Comparison of ENCODE assay signal across 9 cellular contexts in genomic region chr11:60971520-60971919, GRCh38. TPM values are rescaled to one million over a fixed set of nuclear protein-coding genes. Genes with fewer than 3 reads are reported as not detected.
DNase-seq lines count a peak whose midpoint lies in the region; ATAC-seq lines count a peak whose summit lies in the region.
"Had no signal": no experiment of that assay in that cellular context is flagged by ENCODE, and none has a peak within 500 bp of the region (broad histone marks: within the 10 kb centered on the region; RNA-seq: fewer than 3 reads in every experiment).

TSS of gene CD6 (plus strand) at chr11:60971680. CDS start at chr11:60971866, 186 bp downstream.

- peaks cover 0 to 21% (median 0%) of the 10 kb centered on the region in 3 experiments for H3K36me3 ChIP-seq in naive thymus-derived CD4-positive, alpha-beta T cell (ENCODE audit: control insufficient read depth in 2 of 3, insufficient read depth in 3 of 3, low read length in 3 of 3)
- H3K36me3 ChIP-seq in HAP-1 (replicated peaks) (no peaks in the 10 kb centered on the region), H7 (replicated peaks; ENCODE audit: control insufficient read depth, insufficient read depth, low read length) (no peaks in the 10 kb centered on the region)

- peak within 1 kb of the TSS; percentile 96 for H3K27ac ChIP-seq in naive thymus-derived CD4-positive, alpha-beta T cell (ENCODE audit: low read depth, low read length)

- peaks cover under 1 to 37% (median 21%) of the 10 kb centered on the region in 5 donors for H3K36me3 Mint-ChIP-seq in naive thymus-derived CD4-positive, alpha-beta T cell

- H3K4me1 ChIP-seq in naive thymus-derived CD4-positive, alpha-beta T cell (ENCODE audit: control insufficient read depth in 2 of 2, insufficient read depth in 2 of 2, low read length in 2 of 2): peaks cover 25 to 27% of the 10 kb centered on the region in 2 donors
- no peaks in the 10 kb centered on the region for H3K4me1 ChIP-seq in HAP-1

- no peaks in the 10 kb centered on the region for H3K27me3 ChIP-seq in naive thymus-derived CD4-positive, alpha-beta T cell (ENCODE audit: control insufficient read depth in 2 of 2, insufficient read depth in 2 of 2, low read length in 2 of 2)
- no peaks in the 10 kb centered on the region; the same call in 1 of the 2 replicates for H3K27me3 ChIP-seq in HAP-1 (ENCODE audit: low read depth)
- H3K27me3 ChIP-seq in H7 (ENCODE audit: control insufficient read depth, insufficient read depth, low read length): no peaks in the 10 kb centered on the region

- DNase-seq in stimulated activated CD4-positive, alpha-beta T cell treated with anti-CD3 and anti-CD28 coated beads, Interleukin-12 subunit alpha, Interleukin-12 subunit beta, amount 100 ng/mL, for 4 hours: peak; percentile 61
- no peak for DNase-seq in stimulated activated CD4-positive, alpha-beta T cell treated with anti-CD3 and anti-CD28 coated beads, Interleukin-2, amount 100 ng/mL, for 48 hours
- DNase-seq in activated T-helper 1 cell treated with Interleukin-2 at 50 U/mL for 16 hours (ENCODE audit: low read depth): peak; percentile 54
- peak in 8 of 9 donors; percentile 56 to 78 (median 75) for DNase-seq in naive thymus-derived CD4-positive, alpha-beta T cell
- no peak for DNase-seq in HAP-1 (ENCODE audit: low spot score in 2 of 2)
- DNase-seq in occipital lobe (lab: John Stamatoyannopoulos, UW): no peak
- no peak for DNase-seq in H7

- no peaks in the 10 kb centered on the region for H3K9me3 ChIP-seq in naive thymus-derived CD4-positive, alpha-beta T cell (ENCODE audit: control insufficient read depth in 2 of 3, low read length in 3 of 3)
- no peaks in the 10 kb centered on the region; the same call in 1 of the 2 replicates for H3K9me3 ChIP-seq in HAP-1

- H3K4me1 Mint-ChIP-seq in naive thymus-derived CD4-positive, alpha-beta T cell: peaks cover 19 to 37% (median 27%) of the 10 kb centered on the region in 7 donors

- peaks cover 0 to 8% (median 0%) of the 10 kb centered on the region in 5 donors for H3K27me3 Mint-ChIP-seq in naive thymus-derived CD4-positive, alpha-beta T cell

- CTCF ChIA-PET in naive thymus-derived CD4-positive, alpha-beta T cell (lab: Charles Lee): interaction anchor here (0.6 to 3.6 kb wide), 15 partner anchors 20 to 151 kb away, joined by 3 to 20 read pairs (median 4); partner anchors contain the start of gene TMEM109

- in situ Hi-C loops in HAP-1 (cut with MboI; ENCODE audit: low sequenced_read_pairs): no loop called here

- H3K27ac Mint-ChIP-seq in naive thymus-derived CD4-positive, alpha-beta T cell: peak within 1 kb of the TSS; percentile 91 to 99 (median 96)

- POLR2A ChIA-PET in naive thymus-derived CD4-positive, alpha-beta T cell (lab: Charles Lee): interaction anchor here (0.6 to 3.6 kb wide), 18 partner anchors 9 to 216 kb away, joined by 3 to 23 read pairs (median 5); partner anchors contain the start of genes CD5 and SLC15A3

- peak within 1 kb of the TSS; percentile 83 for H3K4me3 ChIP-seq in naive thymus-derived CD4-positive, alpha-beta T cell (ENCODE audit: low read length)
- H3K4me3 ChIP-seq in HAP-1 (no peak within 1 kb of the TSS), H7 (ENCODE audit: insufficient read depth, low read depth, low read length) (no peak within 1 kb of the TSS)

- ATAC-seq in naive thymus-derived CD4-positive, alpha-beta T cell: peak; percentile 83
- ATAC-seq in GM21447 (IDR thresholded peaks at IDR 0.05; ENCODE audit: unreplicated experiment): no peak

- peak within 1 kb of the TSS; percentile 92 to 98 (median 96) for H3K4me3 Mint-ChIP-seq in naive thymus-derived CD4-positive, alpha-beta T cell

- peaks cover 0 to 4% (median 0%) of the 10 kb centered on the region in 11 donors for H3K9me3 Mint-ChIP-seq in naive thymus-derived CD4-positive, alpha-beta T cell

- intact Hi-C loops in naive thymus-derived CD4-positive, alpha-beta T cell (cut with micrococcal nuclease): loop anchor here (1.0 to 2.0 kb wide), 10 partner anchors 15 to 190 kb away; partner anchors contain the start of genes CD5 (in 1 of the 2) and VPS37C (in 1 of the 2)

RNA-seq across cellular contexts. Expression of gene CD6, which starts in this region (rescaled TPM):
- 100 to 1,000 TPM; 361 to 653 (median 430) TPM for total RNA-seq in naive thymus-derived CD4-positive, alpha-beta T cell
- 100 to 1,000 TPM; 195 to 303 TPM for polyA plus RNA-seq in naive thymus-derived CD4-positive, alpha-beta T cell
- 0.16 TPM for total RNA-seq in occipital lobe
- not detected in 2 replicates for total RNA-seq in H7 (2014; rRNA removed; shearing (Covaris generic))
- total RNA-seq: H4 had no signal

Comparison
In these comparisons a context has a peak if more than half of its experiments do, and no peak if none do; other contexts are left out.
1. RNA of gene CD6 (total RNA-seq): 361 to 653 TPM in naive thymus-derived CD4-positive, alpha-beta T cell; 0.16 TPM in occipital lobe (single experiment) and not detected in H7; every median in the first group is over 100 times any median in the second.
2. DNase-seq: peak in stimulated activated CD4-positive, alpha-beta T cell treated with anti-CD3 and anti-CD28 coated beads, Interleukin-12 subunit alpha, Interleukin-12 subunit beta, amount 100 ng/mL, for 4 hours (single experiment), activated T-helper 1 cell treated with Interleukin-2 at 50 U/mL for 16 hours (single experiment) and naive thymus-derived CD4-positive, alpha-beta T cell (8 of 9); none in stimulated activated CD4-positive, alpha-beta T cell treated with anti-CD3 and anti-CD28 coated beads, Interleukin-2, amount 100 ng/mL, for 48 hours (0 of 2), HAP-1 (0 of 2), occipital lobe (single experiment) and H7 (single experiment).